ENCODE assay signal across 18 cellular contexts in the genomic region with DNA sequence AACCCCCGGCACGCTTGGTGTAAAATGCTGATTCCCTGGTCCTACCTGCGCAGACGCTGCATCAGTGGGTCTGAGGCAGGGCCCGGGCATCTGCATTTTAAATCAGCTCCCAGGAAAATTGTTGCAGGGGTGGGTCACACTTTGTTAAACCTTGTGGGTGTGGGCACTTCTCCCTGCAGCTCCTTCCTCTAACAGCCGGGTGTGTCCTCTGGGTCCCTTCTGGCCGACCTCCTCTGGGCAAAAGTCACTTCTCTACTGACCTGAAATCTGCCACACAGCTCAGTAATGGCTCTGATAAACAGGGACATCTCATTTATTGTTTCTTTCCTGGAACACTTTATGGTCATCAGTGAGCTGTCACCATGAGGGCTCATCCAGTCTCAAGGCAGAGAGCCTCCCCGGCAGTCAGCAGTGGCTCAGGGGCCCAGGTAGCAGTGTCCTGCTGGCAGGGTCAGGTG. TPM values are rescaled to one million over a fixed set of nuclear protein-coding genes. Genes with fewer than 3 reads are reported as not detected.
A peak's percentile ranks its signal among the peaks of the same experiment; 100 is the strongest.
DNase-seq lines count a peak whose midpoint lies in the region; ATAC-seq and TF ChIP-seq lines count a peak whose summit lies in the region.
"Had no signal": no experiment of that assay in that cellular context is flagged by ENCODE, and none has a peak within 500 bp of the region (broad histone marks: within the 10 kb centered on the region; RNA-seq: fewer than 3 reads in every experiment).

No MANE protein-coding gene starts in this region.

- no peaks in the 10 kb centered on the region for H3K9me3 ChIP-seq in duodenal mucosa (ENCODE audit: control insufficient read depth in 1 of 2, low read length in 2 of 2)
- H3K9me3 ChIP-seq in mucosa of rectum (ENCODE audit: control insufficient read depth in 2 of 2, low read length in 2 of 2), result no peaks in the 10 kb centered on the region
- no peaks in the 10 kb centered on the region for H3K9me3 ChIP-seq in transverse colon

- H3K36me3 ChIP-seq in duodenal mucosa (ENCODE audit: control insufficient read depth in 1 of 2, insufficient read depth in 2 of 2, low read length in 2 of 2) (no peaks in the 10 kb centered on the region), mucosa of rectum (ENCODE audit: control insufficient read depth in 2 of 2, insufficient read depth in 2 of 2, low read length in 2 of 2) (no peaks in the 10 kb centered on the region), transverse colon (no peaks in the 10 kb centered on the region)

- DNase-seq in LoVo (ENCODE audit: low spot score) (peak; percentile 33), transverse colon (peak; percentile 82), COLO668 (lab: John Stamatoyannopoulos, UW; ENCODE audit: unreplicated experiment) (no peak)
- no peak for DNase-seq in stimulated activated CD4-positive, alpha-beta T cell treated with anti-CD3 and anti-CD28 coated beads, Interleukin-4, amount 100 ng/mL, for 4 hours
- DNase-seq: ACHN; CD8-positive, alpha-beta memory T cell; GOT3; IMR-90; NCI-H1417 treated with DMSO at 0.1 percent for 48 hours; NCI-H2227 treated with DMSO at 0.1 percent for 48 hours; PC-9 had no signal

- intact Hi-C loops in transverse colon (cut with DNase I; ENCODE audit: low total_unique reads), result no loop called here

- H3K4me1 ChIP-seq in duodenal mucosa (ENCODE audit: control insufficient read depth in 1 of 2, insufficient read depth in 2 of 2, low read length in 2 of 2) (peaks cover 50 to 67% of the 10 kb centered on the region in 2 donors), mucosa of rectum (ENCODE audit: control insufficient read depth in 2 of 2, insufficient read depth in 2 of 2, low read length in 2 of 2) (peaks cover 49 to 62% of the 10 kb centered on the region in 2 donors), transverse colon (peaks cover 13 to 60% (median 30%) of the 10 kb centered on the region in 4 donors)

- H3K4me3 ChIP-seq in duodenal mucosa (ENCODE audit: low read depth in 1 of 2, low read length in 2 of 2) (no peak overlapping the region), mucosa of rectum (ENCODE audit: low read length in 2 of 2) (peak overlapping the region in 1 of 2 donors; percentile 39), transverse colon (no peak overlapping the region)
- H3K4me3 ChIP-seq: PC-9 had no signal

- H3K27ac ChIP-seq in duodenal mucosa (ENCODE audit: low read depth, low read length) (peak overlapping the region; percentile 74), mucosa of rectum (ENCODE audit: low read depth in 2 of 2, low read length in 2 of 2) (peak overlapping the region; percentile 93 to 96), transverse colon (peak overlapping the region; percentile 73 to 88 (median 84))
- H3K27ac ChIP-seq: PC-9 had no signal

- in situ Hi-C loops in transverse colon (cut with MboI; ENCODE audit: low pct_ligation_motif_present in 1 of 4, low pct_unique_long_range_greater_than_20kb in 1 of 4, low sequenced_read_pairs in 3 of 4), result no loop called here

- no peak for ATAC-seq in HG03280 (IDR thresholded peaks at IDR 0.05; ENCODE audit: unreplicated experiment)
- ATAC-seq: Right ventricle myocardium inferior, SK-N-SH treated with all-trans-retinoic acid at 6 μM for 48 hours had no signal

- WGBS in transverse colon (ENCODE audit: low coverage in 1 of 2), 2 donors, result 22 to 29% methylated on average over 3 to 8 of the region's 8 CpGs

- peak in 2 of 5 experiments; percentile 47 to 60 for TF ChIP-seq CTCF in transverse colon (IDR thresholded peaks at IDR 0.05)

- H3K9ac ChIP-seq in duodenal mucosa (ENCODE audit: low read depth in 1 of 2, low read length in 2 of 2), result peak overlapping the region; percentile 22 to 35
- peak overlapping the region; percentile 52 to 74 for H3K9ac ChIP-seq in mucosa of rectum (ENCODE audit: low read depth in 1 of 2, low read length in 2 of 2)

- peak; percentile 51 for TF ChIP-seq POLR2A in transverse colon (IDR thresholded peaks at IDR 0.05)

- peak; percentile 41 for TF ChIP-seq EP300 in transverse colon (IDR thresholded peaks at IDR 0.05; ENCODE audit: low read depth)

- H3K27me3 ChIP-seq in duodenal mucosa (ENCODE audit: control insufficient read depth in 1 of 2, insufficient read depth in 2 of 2, low read length in 2 of 2) (peaks cover 0 to 3% of the 10 kb centered on the region in 2 donors), mucosa of rectum (ENCODE audit: control insufficient read depth in 2 of 2, insufficient read depth in 2 of 2, low read length in 2 of 2) (no peaks in the 10 kb centered on the region), transverse colon (no peaks in the 10 kb centered on the region)

RNA-seq across cellular contexts. Expression of a gene that starts 52.8 kb away (rescaled TPM):
- 100 to 1,000 TPM in 3 of 4 donors, 10 to 100 TPM in 1; 65.3 to 557 (median 485) TPM for total RNA-seq in transverse colon
- total RNA-seq: B cell; CD8-positive, alpha-beta memory T cell; IMR-90; LHCN-M2; Right ventricle myocardium inferior had no signal

Comparison
In these comparisons a context has a peak if more than half of its experiments do, and no peak if none do; other contexts are left out.
1. DNase-seq: peak in LoVo (single experiment) and transverse colon (single experiment); none in stimulated activated CD4-positive, alpha-beta T cell treated with anti-CD3 and anti-CD28 coated beads, Interleukin-4, amount 100 ng/mL, for 4 hours (0 of 2) and COLO668 (single experiment).
2. Peak in every context shown above with its lines, with median percentiles within 50 percentile points of each other: H3K27ac ChIP-seq.